Comparison of ENCODE assay signal across 31 cellular contexts in the genomic region with DNA sequence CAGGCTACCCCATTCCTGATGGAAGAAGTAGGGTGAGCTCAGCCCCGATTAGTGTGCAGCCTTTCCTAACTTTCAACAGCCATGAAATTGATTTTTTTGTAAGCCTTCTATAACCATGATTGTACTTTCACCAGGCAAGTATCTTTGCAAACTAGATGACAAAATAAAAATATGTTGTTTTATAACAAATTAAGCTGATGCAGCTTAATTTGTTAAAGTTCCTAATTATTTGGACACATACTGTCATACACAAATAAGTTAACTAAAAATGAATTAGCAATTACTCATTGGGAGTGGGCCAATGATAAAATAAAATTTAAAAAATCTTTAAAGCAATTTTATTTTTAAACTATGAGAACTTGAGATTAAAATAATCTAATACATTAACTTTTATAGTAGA.
"Had no signal": no experiment of that assay in that cellular context is flagged by ENCODE, and none has a peak within 500 bp of the region (broad histone marks: within the 10 kb centered on the region; RNA-seq: fewer than 3 reads in every experiment).

No MANE protein-coding gene starts in this region.

- H3K27ac ChIP-seq: lower lobe of right lung, pancreas, prostate gland, sigmoid colon, spleen, suprapubic skin, thoracic aorta, tibial artery, upper lobe of right lung had no signal

- H3K27me3 ChIP-seq: pancreas, sigmoid colon, spleen, suprapubic skin, tibial artery, upper lobe of right lung had no signal

- H3K4me1 Mint-ChIP-seq: nephron; stimulated activated effector memory CD8-positive, alpha-beta T cell treated with anti-CD3 and anti-CD28 coated beads, Interleukin-12 subunit alpha, Interleukin-12 subunit beta, amount 100 ng/mL, for 72 hours had no signal

- H3K36me3 Mint-ChIP-seq: naive thymus-derived CD8-positive, alpha-beta T cell; stimulated activated effector memory CD8-positive, alpha-beta T cell treated with anti-CD3 and anti-CD28 coated beads, Interleukin-12 subunit alpha, Interleukin-12 subunit beta, amount 100 ng/mL, for 72 hours had no signal

- DNase-seq: hippocampal formation; kidney glomerular epithelial cell; left cardiac atrium; left ventricle myocardium superior; lower lobe of right lung; mammary epithelial cell; mesenchymal stem cell; naive thymus-derived CD8-positive, alpha-beta T cell; nucleus accumbens; pancreas; posterior cingulate gyrus; retina; right cardiac atrium; sigmoid colon; small intestine; spleen; stimulated activated CD4-positive, alpha-beta T cell treated with anti-CD3 and anti-CD28 coated beads, Interleukin-4, amount 100 ng/mL, for 24 hours; stimulated activated naive CD4-positive, alpha-beta T cell; tibial artery; trophoblast cell; upper lobe of right lung had no signal

- H3K9me3 ChIP-seq: lower lobe of right lung, pancreas, prostate gland, sigmoid colon, spleen, suprapubic skin, thoracic aorta, tibial artery, upper lobe of right lung had no signal

- H3K4me3 ChIP-seq: lower lobe of right lung, pancreas, prostate gland, sigmoid colon, spleen, suprapubic skin, thoracic aorta, tibial artery, upper lobe of right lung had no signal

- H3K4me1 ChIP-seq: lower lobe of right lung, pancreas, prostate gland, sigmoid colon, spleen, suprapubic skin, tibial artery, upper lobe of right lung had no signal

- H3K9me3 Mint-ChIP-seq: naive thymus-derived CD8-positive, alpha-beta T cell; nephron; neural crest cell; stimulated activated effector memory CD8-positive, alpha-beta T cell treated with anti-CD3 and anti-CD28 coated beads, Interleukin-12 subunit alpha, Interleukin-12 subunit beta, amount 100 ng/mL, for 72 hours; stimulated activated naive CD8-positive, alpha-beta T cell treated with anti-CD3 and anti-CD28 coated beads, Interleukin-15, Interleukin-2, amounts not matched to agents 100 ng/mL and 50 ng/mL, for 24 hours had no signal

- H3K36me3 ChIP-seq: lower lobe of right lung, pancreas, prostate gland, sigmoid colon, spleen, suprapubic skin, thoracic aorta, tibial artery, upper lobe of right lung had no signal

- H3K4me3 Mint-ChIP-seq: naive thymus-derived CD8-positive, alpha-beta T cell; nephron; neural crest cell; stimulated activated effector memory CD8-positive, alpha-beta T cell treated with anti-CD3 and anti-CD28 coated beads, Interleukin-12 subunit alpha, Interleukin-12 subunit beta, amount 100 ng/mL, for 72 hours; stimulated activated naive CD8-positive, alpha-beta T cell treated with anti-CD3 and anti-CD28 coated beads, Interleukin-15, Interleukin-2, amounts not matched to agents 100 ng/mL and 50 ng/mL, for 24 hours had no signal

- FAIRE-seq: keratinocyte, pancreas, small intestine, urothelium cell line had no signal

- H3K27ac Mint-ChIP-seq: naive thymus-derived CD8-positive, alpha-beta T cell; nephron; stimulated activated effector memory CD8-positive, alpha-beta T cell treated with anti-CD3 and anti-CD28 coated beads, Interleukin-12 subunit alpha, Interleukin-12 subunit beta, amount 100 ng/mL, for 72 hours; stimulated activated naive CD8-positive, alpha-beta T cell treated with anti-CD3 and anti-CD28 coated beads, Interleukin-15, Interleukin-2, amounts not matched to agents 100 ng/mL and 50 ng/mL, for 24 hours had no signal

- ATAC-seq: left cardiac atrium; left lobe of liver; left ventricle myocardium superior; lower lobe of right lung; naive thymus-derived CD8-positive, alpha-beta T cell; pancreas; right cardiac atrium; stimulated activated effector memory CD8-positive, alpha-beta T cell treated with anti-CD3 and anti-CD28 coated beads, Interleukin-12 subunit alpha, Interleukin-12 subunit beta, amount 100 ng/mL, for 72 hours; upper lobe of right lung had no signal
